ENCODE assay signal across 29 cellular contexts in genomic region chr2:30802611-30803010, GRCh38. TPM values are rescaled to one million over a fixed set of nuclear protein-coding genes. Genes with fewer than 3 reads are reported as not detected.
"Had no signal": no experiment of that assay in that cellular context is flagged by ENCODE, and none has a peak within 500 bp of the region (broad histone marks: within the 10 kb centered on the region; RNA-seq: fewer than 3 reads in every experiment).

No MANE protein-coding gene starts in this region.

- H3K4me3 Mint-ChIP-seq: dendritic cell treated with granulocyte-macrophage colony-stimulating factor and Interleukin-4, amounts not matched to agents 40 ng/mL and 50 ng/mL, for 4 days; effector memory CD8-positive, alpha-beta T cell; endodermal cell; immature natural killer cell; mesothelial cell of epicardium; naive B cell had no signal

- DNase-seq: colonic mucosa; cortex of kidney; effector CD8-positive, alpha-beta T cell; effector memory CD8-positive, alpha-beta T cell; endodermal cell; esophagus squamous epithelium; foreskin keratinocyte; heart left ventricle; hypothalamus; immature natural killer cell; left cardiac atrium; left lung; left ventricle myocardium superior; lower lobe of right lung; mesenchymal stem cell; mucosa of descending colon; naive B cell had no signal

- H3K4me1 Mint-ChIP-seq: immature natural killer cell had no signal

- H3K9me3 Mint-ChIP-seq: dendritic cell treated with granulocyte-macrophage colony-stimulating factor and Interleukin-4, amounts not matched to agents 40 ng/mL and 50 ng/mL, for 4 days; effector memory CD8-positive, alpha-beta T cell; endodermal cell; immature natural killer cell; mesothelial cell of epicardium; naive B cell had no signal

- H2AFZ ChIP-seq: hepatocyte had no signal

- H3K27ac ChIP-seq: colonic mucosa, esophagus squamous epithelium, foreskin keratinocyte, gastroesophageal sphincter, heart left ventricle, hepatocyte, left lung, lower lobe of right lung had no signal

- H3K36me3 ChIP-seq: colonic mucosa, esophagus squamous epithelium, gastroesophageal sphincter, heart left ventricle, left lung, lower lobe of right lung had no signal

- H3K4me1 ChIP-seq: colonic mucosa, foreskin keratinocyte had no signal

- ATAC-seq: effector memory CD8-positive, alpha-beta T cell; foreskin keratinocyte; gastroesophageal sphincter; heart left ventricle; left lung; left ventricle myocardium superior; lower lobe of right lung; mucosa of descending colon had no signal

- H3K27me3 ChIP-seq: colonic mucosa, esophagus squamous epithelium, hepatocyte, left lung had no signal

- H3K27ac Mint-ChIP-seq: dendritic cell treated with granulocyte-macrophage colony-stimulating factor and Interleukin-4, amounts not matched to agents 40 ng/mL and 50 ng/mL, for 4 days; effector memory CD8-positive, alpha-beta T cell; endodermal cell; immature natural killer cell; mesothelial cell of epicardium; naive B cell had no signal

- H3K4me2 ChIP-seq: hepatocyte had no signal

- H3K36me3 Mint-ChIP-seq: immature natural killer cell, mesothelial cell of epicardium, naive B cell had no signal

- H3K9me3 ChIP-seq: colonic mucosa, esophagus squamous epithelium, gastroesophageal sphincter, heart left ventricle, left lung, lower lobe of right lung, mucosa of descending colon had no signal

- H3K27me3 Mint-ChIP-seq: naive B cell had no signal

- H3K4me3 ChIP-seq: colonic mucosa, esophagus squamous epithelium, gastroesophageal sphincter, heart left ventricle, hepatocyte, left lung, lower lobe of right lung, mucosa of descending colon had no signal

RNA-seq across cellular contexts. Expression of gene CAPN13, which starts 4.6 kb away (rescaled TPM):
- total RNA-seq: chondrocyte, dermis microvascular lymphatic vessel endothelial cell, foreskin keratinocyte, frontal cortex, heart left ventricle, kidney epithelial cell, left cardiac atrium, left ventricle myocardium superior, lung microvascular endothelial cell, mesenteric fat pad, mesothelial cell of epicardium, myocyte had no signal
- polyA plus RNA-seq: foreskin keratinocyte, heart left ventricle, immature natural killer cell, keratinocyte had no signal
